In the genomic region with DNA sequence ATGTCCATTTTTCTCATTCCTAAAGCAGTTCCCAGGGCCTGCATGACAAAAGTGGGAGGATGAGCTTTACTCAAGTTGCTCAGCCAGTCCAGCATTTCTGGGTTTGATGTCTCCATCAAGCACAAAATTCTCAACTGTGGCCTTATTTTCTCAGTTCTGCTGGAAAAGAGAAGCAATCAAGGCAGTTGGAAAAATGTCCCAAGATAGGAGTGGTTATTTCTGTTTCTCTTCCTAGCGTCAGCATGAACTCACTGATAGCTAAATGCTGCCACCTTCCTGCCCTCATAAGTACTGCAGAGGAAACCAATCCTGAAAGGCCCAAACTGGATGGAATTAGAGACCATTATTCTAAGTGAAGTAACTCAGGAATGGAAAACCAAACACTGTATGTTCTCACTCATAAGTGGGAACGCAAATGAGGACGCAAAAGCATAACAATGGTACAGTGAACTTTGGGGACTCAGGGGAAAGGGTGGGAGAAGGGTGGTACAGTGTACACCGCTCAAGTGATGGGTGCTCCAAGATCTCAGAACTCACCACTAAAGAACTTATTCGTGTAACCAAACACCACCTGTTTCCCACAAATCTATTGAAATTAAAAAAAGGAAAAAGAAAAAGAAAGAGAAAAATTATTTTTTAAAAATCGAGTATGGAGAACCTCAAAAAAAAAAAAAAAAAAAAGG, we compare ENCODE assay signal across 9 cellular contexts. TPM values are rescaled to one million over a fixed set of nuclear protein-coding genes. Genes with fewer than 3 reads are reported as not detected.
DNase-seq lines count a peak whose midpoint lies in the region; ATAC-seq, FAIRE-seq and TF ChIP-seq lines count a peak whose summit lies in the region.
"Had no signal": no experiment of that assay in that cellular context is flagged by ENCODE, and none has a peak within 500 bp of the region (broad histone marks: within the 10 kb centered on the region; RNA-seq: fewer than 3 reads in every experiment).

No MANE protein-coding gene starts in this region.

- intact Hi-C loops in pancreas (cut with DNase I) (no loop called here), vagina (cut with DNase I) (loop anchor here (2.0 to 5.0 kb wide), 2 partner anchors 203 to 287 kb away; no protein-coding TSS in a partner anchor)

- ATAC-seq in foreskin keratinocyte (peak; percentile 64), pancreas (peak; percentile 66 to 88 (median 82))

- no peaks in the 10 kb centered on the region for H3K36me3 ChIP-seq in GM06990 (ENCODE audit: control insufficient read depth, insufficient read depth, low read length)
- no peaks in the 10 kb centered on the region for H3K36me3 ChIP-seq in SJCRH30
- H3K36me3 ChIP-seq in pancreas, result no peaks in the 10 kb centered on the region
- H3K36me3 ChIP-seq in vagina, result no peaks in the 10 kb centered on the region

- peak; percentile 60 for FAIRE-seq in pancreas (lab: Jason Lieb, UNC)

- H3K27me3 ChIP-seq in GM06990 (replicated peaks; ENCODE audit: control insufficient read depth, insufficient read depth, low read length) (no peaks in the 10 kb centered on the region), SJCRH30 (no peaks in the 10 kb centered on the region), foreskin keratinocyte (no peaks in the 10 kb centered on the region), pancreas (no peaks in the 10 kb centered on the region), vagina (no peaks in the 10 kb centered on the region)

- H3K4me1 ChIP-seq in SJCRH30 (0 out of 2 replicates have a peak, but pooled peaks cover under 1% of the 10 kb centered on the region), foreskin keratinocyte (peaks cover 16% of the 10 kb centered on the region), pancreas (peaks cover 37 to 39% (median 37%) of the 10 kb centered on the region in 3 donors), vagina (peaks cover 12% of the 10 kb centered on the region)

- H3K4me3 ChIP-seq in GM06990 (replicated peaks; ENCODE audit: low read depth, low read length), result no peak overlapping the region
- no peak overlapping the region for H3K4me3 ChIP-seq in SJCRH30
- no peak overlapping the region for H3K4me3 ChIP-seq in pancreas
- H3K4me3 ChIP-seq in vagina, result no peak overlapping the region

- 31 to 39% methylated on average over 6 of the region's 6 CpGs for WGBS in pancreas, 2 donors

- peak; percentile 85 for TF ChIP-seq CTCF in GM06990 (IDR thresholded peaks at IDR 0.05; ENCODE audit: insufficient read depth, low read length, poor library complexity, severe bottlenecking)
- TF ChIP-seq CTCF in foreskin keratinocyte (conservative IDR thresholded peaks at IDR 0.05), result peak; percentile 96
- peak; percentile 65 to 88 (median 86) for TF ChIP-seq CTCF in pancreas (IDR thresholded peaks at IDR 0.05)
- peak; percentile 79 to 96 (median 80) for TF ChIP-seq CTCF in vagina (IDR thresholded peaks at IDR 0.05)

- peak; percentile 3 for DNase-seq in GM06990 (ENCODE audit: extremely low read depth, insufficient read length)
- DNase-seq in Kasumi-1 (lab: John Stamatoyannopoulos, UW), result peak; percentile 78 to 80
- DNase-seq in SJCRH30, result peak; percentile 43 to 79
- peak; percentile 78 for DNase-seq in activated effector memory CD4-positive, alpha-beta T cell treated with anti-CD3 and anti-CD28 coated beads, Interleukin-2, amount 50 U/mL, for 16 hours
- DNase-seq in foreskin keratinocyte, result peak; percentile 29 to 64
- DNase-seq in pancreas, result peak in 5 of 6 donors; percentile 49 to 84 (median 67)
- no peak for DNase-seq in vagina (ENCODE audit: extremely low spot score in 2 of 2)
- no peak for DNase-seq in HuH-7.5 (ENCODE audit: low spot score)

- no peak overlapping the region for H3K27ac ChIP-seq in SJCRH30
- H3K27ac ChIP-seq in foreskin keratinocyte, result peak overlapping the region; percentile 31
- peak overlapping the region in 1 of 4 donors; percentile 24 for H3K27ac ChIP-seq in pancreas
- H3K27ac ChIP-seq in vagina, result peak overlapping the region; percentile 45

- H3K9me3 ChIP-seq in SJCRH30 (replicated peaks), result no peaks in the 10 kb centered on the region
- no peaks in the 10 kb centered on the region for H3K9me3 ChIP-seq in pancreas
- H3K9me3 ChIP-seq in vagina, result no peaks in the 10 kb centered on the region

- TF ChIP-seq POLR2A in vagina (IDR thresholded peaks at IDR 0.05), result no peak

RNA-seq across cellular contexts. Expression of gene ADH7, which starts 29.6 kb away (rescaled TPM):
- total RNA-seq in SJCRH30 (2014; rRNA removed; shearing (Covaris generic)), result not detected in 2 replicates
- total RNA-seq in foreskin keratinocyte (not detected in 2 replicates), pancreas (not detected), vagina (11.8 TPM)
- polyA plus RNA-seq in foreskin keratinocyte (not detected in 2 replicates), pancreas (under 1 TPM in 1 of 2 donors, not detected in 1; 0.07 TPM)
- total RNA-seq: mononuclear cell had no signal

RNA-seq across cellular contexts. Expression of gene ADH1C, which starts 53.0 kb away (rescaled TPM):
- not detected in 2 replicates for total RNA-seq in SJCRH30 (2014; rRNA removed; shearing (Covaris generic))
- not detected in 2 replicates for total RNA-seq in foreskin keratinocyte
- polyA plus RNA-seq in foreskin keratinocyte, result not detected in 2 replicates
- total RNA-seq in pancreas, result 10 to 100 TPM in 3 of 6 donors, 1 to 10 TPM in 3; 8.3 to 25.8 (median 13.3) TPM
- 10 to 100 TPM in 1 of 2 donors, 1 to 10 TPM in 1; 8.7 to 37.6 TPM for polyA plus RNA-seq in pancreas
- total RNA-seq in vagina, result 25.3 TPM
- total RNA-seq: mononuclear cell had no signal

Comparison
In these comparisons a context has a peak if more than half of its experiments do, and no peak if none do; other contexts are left out.
1. DNase-seq: peak in GM06990 (single experiment), Kasumi-1 (2 of 2), SJCRH30 (2 of 2), activated effector memory CD4-positive, alpha-beta T cell treated with anti-CD3 and anti-CD28 coated beads, Interleukin-2, amount 50 U/mL, for 16 hours (single experiment), foreskin keratinocyte (2 of 2) and pancreas (5 of 6); none in vagina (0 of 2) and HuH-7.5 (single experiment).
2. RNA of gene ADH7, which starts 29.6 kb away (total RNA-seq): 11.8 TPM in vagina (single experiment); not detected in SJCRH30, not detected in foreskin keratinocyte and not detected in pancreas; every median in the first group is over 10 times any median in the second.
3. Peak in every context shown above with its lines, with median percentiles within 50 percentile points of each other: CTCF ChIP-seq.